Comparison of ENCODE assay signal across 25 cellular contexts in the genomic region with DNA sequence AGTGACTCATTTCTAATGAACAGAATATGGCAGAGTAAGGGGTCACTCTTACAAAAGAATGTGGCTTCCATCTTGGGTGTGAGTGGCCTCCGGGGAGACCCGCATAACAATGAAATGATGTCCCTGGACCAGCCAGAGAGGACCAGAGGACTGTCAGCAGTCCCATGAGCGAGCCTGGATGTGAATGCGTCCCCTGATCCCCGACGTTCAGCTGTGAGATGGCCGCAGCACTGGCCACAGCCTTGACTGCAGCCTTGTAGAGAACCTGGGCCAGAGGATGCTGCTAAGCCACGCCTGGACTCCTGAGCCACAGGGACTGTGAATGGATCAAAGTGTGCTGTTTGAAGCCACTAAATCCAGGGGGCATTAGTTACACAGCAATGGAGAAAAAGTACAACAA. TPM values are rescaled to one million over a fixed set of nuclear protein-coding genes. Genes with fewer than 3 reads are reported as not detected.
"Had no signal": no experiment of that assay in that cellular context is flagged by ENCODE, and none has a peak within 500 bp of the region (broad histone marks: within the 10 kb centered on the region; RNA-seq: fewer than 3 reads in every experiment).

No MANE protein-coding gene starts in this region.

- H3K4me2 ChIP-seq: hepatocyte had no signal

- H2AFZ ChIP-seq: hepatocyte had no signal

- H3K27me3 Mint-ChIP-seq: naive B cell had no signal

- H3K27ac ChIP-seq: epithelial cell of prostate, esophagus squamous epithelium, foreskin keratinocyte, hepatocyte, neutrophil, psoas muscle, right lobe of liver, tibial artery, upper lobe of left lung, uterus had no signal

- ATAC-seq: foreskin keratinocyte; psoas muscle; right lobe of liver; stimulated activated effector memory CD8-positive, alpha-beta T cell treated with anti-CD3 and anti-CD28 coated beads, Interleukin-12 subunit alpha, Interleukin-12 subunit beta, amount 100 ng/mL, for 72 hours; stimulated activated naive CD8-positive, alpha-beta T cell treated with anti-CD3 and anti-CD28 coated beads, Interleukin-15, Interleukin-2, amounts not matched to agents 100 U/mL and 50 U/mL, for 24 hours had no signal

- H3K4me3 ChIP-seq: esophagus squamous epithelium, hepatocyte, psoas muscle, right lobe of liver, tibial artery, upper lobe of left lung, uterus had no signal

- H3K27me3 ChIP-seq: foreskin keratinocyte, hepatocyte, neutrophil, right lobe of liver, tibial artery, upper lobe of left lung, uterus had no signal

- H3K4me1 Mint-ChIP-seq: naive B cell; nephron; stimulated activated effector memory CD8-positive, alpha-beta T cell treated with anti-CD3 and anti-CD28 coated beads, Interleukin-12 subunit alpha, Interleukin-12 subunit beta, amount 100 ng/mL, for 72 hours had no signal

- DNase-seq: effector memory CD4-positive, alpha-beta T cell; esophagus squamous epithelium; foreskin keratinocyte; head of caudate nucleus; left colon; mesendoderm; naive B cell; psoas muscle; retina; right lobe of liver; stimulated activated CD4-positive, alpha-beta T cell treated with anti-CD3 and anti-CD28 coated beads, Interleukin-4, amount 100 ng/mL, for 1 hour; stimulated activated CD8-positive, alpha-beta memory T cell treated with anti-CD3 and anti-CD28 coated beads, Interleukin-4, amount 100 ng/mL, for 48 hours; stimulated activated naive CD8-positive, alpha-beta T cell treated with anti-CD3 and anti-CD28 coated beads, Interleukin-15, Interleukin-2, amounts not matched to agents 100 U/mL and 50 U/mL, for 24 hours; tibial artery; uterus had no signal

- H3K36me3 Mint-ChIP-seq: naive B cell; stimulated activated effector memory CD8-positive, alpha-beta T cell treated with anti-CD3 and anti-CD28 coated beads, Interleukin-12 subunit alpha, Interleukin-12 subunit beta, amount 100 ng/mL, for 72 hours had no signal

- H3K79me2 ChIP-seq: hepatocyte had no signal

- H3K4me1 ChIP-seq: esophagus squamous epithelium, foreskin keratinocyte, psoas muscle, right lobe of liver, tibial artery, upper lobe of left lung, uterus had no signal

- H3K27ac Mint-ChIP-seq: naive B cell; nephron; stimulated activated effector memory CD8-positive, alpha-beta T cell treated with anti-CD3 and anti-CD28 coated beads, Interleukin-12 subunit alpha, Interleukin-12 subunit beta, amount 100 ng/mL, for 72 hours had no signal

- H3K4me3 Mint-ChIP-seq: naive B cell; nephron; stimulated activated effector memory CD8-positive, alpha-beta T cell treated with anti-CD3 and anti-CD28 coated beads, Interleukin-12 subunit alpha, Interleukin-12 subunit beta, amount 100 ng/mL, for 72 hours had no signal

- H3K36me3 ChIP-seq: esophagus squamous epithelium, neutrophil, right lobe of liver, tibial artery, upper lobe of left lung, uterus had no signal

- H3K9me3 Mint-ChIP-seq: nephron had no signal

- H3K9me3 ChIP-seq: esophagus squamous epithelium, neutrophil, psoas muscle, right lobe of liver, tibial artery, upper lobe of left lung, uterus had no signal

RNA-seq across cellular contexts. Expression of a gene that starts 53.8 kb away (rescaled TPM):
- total RNA-seq: esophagus squamous epithelium, foreskin keratinocyte, hepatocyte, kidney epithelial cell, liver, lung microvascular endothelial cell, osteoblast, psoas muscle, upper lobe of left lung had no signal
- polyA plus RNA-seq: foreskin keratinocyte, hepatocyte, liver, psoas muscle had no signal
